In genomic region chr11:44377914-44378321, GRCh38 we compare ENCODE assay signal across 21 cellular contexts.
"Had no signal": no experiment of that assay in that cellular context is flagged by ENCODE, and none has a peak within 500 bp of the region (broad histone marks: within the 10 kb centered on the region; RNA-seq: fewer than 3 reads in every experiment).

No MANE protein-coding gene starts in this region.

- H2AFZ ChIP-seq: PC-9 had no signal

- H3K4me1 ChIP-seq: Peyer's patch had no signal

- H3K27me3 ChIP-seq: Peyer's patch, SJCRH30 had no signal

- ATAC-seq: Right ventricle myocardium inferior had no signal

- H3K4me2 ChIP-seq: PC-9 had no signal

- H3K27ac ChIP-seq: PC-9, Peyer's patch, SJCRH30, SK-N-MC had no signal

- H3K4me3 ChIP-seq: MG63, PC-9, Peyer's patch, SJCRH30, SK-N-MC had no signal

- H3K36me3 ChIP-seq: MG63, Peyer's patch, SJCRH30 had no signal

- H3K9me3 ChIP-seq: MG63, SJCRH30 had no signal

- DNase-seq: Karpas-422, KG1, MG63, NCI-H1092, NCI-H1105 treated with DMSO at 0.1 percent for 48 hours, NCI-H1417 treated with DMSO at 0.1 percent for 48 hours, NCI-H146, NCI-H1694 treated with DMSO at 0.1 percent for 48 hours, NCI-H1930, NCI-H2081, NCI-H2107, NCI-H2227 treated with DMSO at 0.1 percent for 48 hours, NCI-H524, NCI-H69, NCI-H774, PC-9, Peyer's patch, SHP77 treated with DMSO at 0.1 percent for 48 hours, SJCRH30 had no signal
